In the genomic region with DNA sequence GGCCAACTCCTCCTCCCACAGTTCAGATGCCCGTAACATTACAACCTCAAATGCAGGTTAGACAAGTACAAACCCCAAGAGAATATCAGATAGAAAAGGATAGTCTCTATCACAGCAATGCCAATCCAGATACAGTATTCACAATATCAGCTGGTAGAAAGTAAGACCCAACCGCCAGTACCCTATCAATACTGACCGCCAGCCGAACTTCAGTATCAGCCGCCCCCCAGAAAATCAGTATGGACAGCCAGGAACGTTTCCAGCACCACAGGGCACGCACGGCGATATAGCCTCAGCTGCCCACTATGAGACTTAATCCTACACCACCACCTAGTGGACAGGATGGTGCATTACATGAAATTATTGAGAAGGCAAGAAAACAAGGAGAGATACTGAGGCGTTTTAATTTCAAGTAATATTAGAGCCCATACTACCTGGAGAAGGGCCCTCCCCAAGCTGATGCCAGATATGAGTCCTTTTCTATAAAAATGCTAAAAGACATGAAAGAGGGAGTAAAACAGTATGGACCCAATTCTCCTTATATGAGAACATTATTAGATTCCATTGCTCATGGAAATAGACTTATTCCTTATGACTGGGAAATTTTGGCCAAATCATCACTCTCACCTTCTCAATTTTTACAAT, we compare ENCODE assay signal across 8 cellular contexts. TPM values are rescaled to one million over a fixed set of nuclear protein-coding genes. Genes with fewer than 3 reads are reported as not detected.
DNase-seq lines count a peak whose midpoint lies in the region; ATAC-seq and TF ChIP-seq lines count a peak whose summit lies in the region.

No MANE protein-coding gene starts in this region.

- TF ChIP-seq CTCF in neural progenitor cell (IDR thresholded peaks at IDR 0.05): peak; percentile 89
- TF ChIP-seq CTCF in type B pancreatic cell (conservative IDR thresholded peaks at IDR 0.05): peak; percentile 98

- peaks cover 13% of the 10 kb centered on the region for H3K4me1 Mint-ChIP-seq in activated T-cell treated with anti-CD3 and anti-CD28 coated beads, Interleukin-2, amount 50 U/mL, for 72 hours (ENCODE audit: low read depth)
- H3K4me1 Mint-ChIP-seq in neural progenitor cell (peaks cover 3% of the 10 kb centered on the region), type B pancreatic cell (ENCODE audit: unreplicated experiment) (peaks cover 22% of the 10 kb centered on the region)

- H3K27ac Mint-ChIP-seq in activated T-cell treated with anti-CD3 and anti-CD28 coated beads, Interleukin-2, amount 50 U/mL, for 72 hours: no peak overlapping the region
- no peak overlapping the region for H3K27ac Mint-ChIP-seq in neural progenitor cell
- H3K27ac Mint-ChIP-seq in type B pancreatic cell: no peak overlapping the region

- H3K4me1 ChIP-seq in neural progenitor cell: no peaks in the 10 kb centered on the region

- H3K4me3 Mint-ChIP-seq in activated T-cell treated with anti-CD3 and anti-CD28 coated beads, Interleukin-2, amount 50 U/mL, for 72 hours: peak overlapping the region; percentile 23 to 47
- H3K4me3 Mint-ChIP-seq in neural progenitor cell (peak overlapping the region; percentile 33), type B pancreatic cell (peak overlapping the region; percentile 24)

- H3F3A ChIP-seq in neural progenitor cell (ENCODE audit: low read depth): no peaks in the 10 kb centered on the region

- no peak overlapping the region for H3K9ac ChIP-seq in neural progenitor cell

- no peaks in the 10 kb centered on the region for H3K27me3 ChIP-seq in neural progenitor cell

- no peaks in the 10 kb centered on the region for H3K9me3 ChIP-seq in neural progenitor cell (ENCODE audit: low read depth)

- no peaks in the 10 kb centered on the region for H3K79me2 ChIP-seq in neural progenitor cell (ENCODE audit: low read depth)

- H3K27ac ChIP-seq in neural progenitor cell: no peak overlapping the region

- peak overlapping the region; percentile 74 for H2AFZ ChIP-seq in neural progenitor cell (replicated peaks)

- H3K36me3 Mint-ChIP-seq in activated T-cell treated with anti-CD3 and anti-CD28 coated beads, Interleukin-2, amount 50 U/mL, for 72 hours (ENCODE audit: insufficient read depth in 2 of 2): no peaks in the 10 kb centered on the region
- H3K36me3 Mint-ChIP-seq in neural progenitor cell (no peaks in the 10 kb centered on the region), type B pancreatic cell (no peaks in the 10 kb centered on the region)

- no peak overlapping the region for H3K4me3 ChIP-seq in neural progenitor cell

- no peaks in the 10 kb centered on the region for H3K9me3 Mint-ChIP-seq in activated T-cell treated with anti-CD3 and anti-CD28 coated beads, Interleukin-2, amount 50 U/mL, for 72 hours
- H3K9me3 Mint-ChIP-seq in neural progenitor cell (peaks cover 15% of the 10 kb centered on the region), type B pancreatic cell (no peaks in the 10 kb centered on the region)

- H3K36me3 ChIP-seq in neural progenitor cell: no peaks in the 10 kb centered on the region

- no peaks in the 10 kb centered on the region for H4K20me1 ChIP-seq in neural progenitor cell (ENCODE audit: low read depth)

- peak; percentile 60 for DNase-seq in ELF-1 (ENCODE audit: low read depth, low spot score)
- peak; percentile 81 for DNase-seq in M059J (ENCODE audit: low read depth)
- DNase-seq in RKO (ENCODE audit: low spot score): peak; percentile 84
- peak; percentile 58 to 70 for DNase-seq in activated T-cell treated with anti-CD3 and anti-CD28 coated beads, Interleukin-2, amount 50 U/mL, for 72 hours
- DNase-seq in fibroblast of peridontal ligament (ENCODE audit: extremely low read depth): peak; percentile 83
- peak; percentile 84 for DNase-seq in neural progenitor cell (ENCODE audit: low spot score)
- DNase-seq in type B pancreatic cell (ENCODE audit: extremely low spot score, unreplicated experiment): no peak

- no peak overlapping the region for H3K4me2 ChIP-seq in neural progenitor cell

- H3K27me3 Mint-ChIP-seq in activated T-cell treated with anti-CD3 and anti-CD28 coated beads, Interleukin-2, amount 50 U/mL, for 72 hours (ENCODE audit: low read depth): peaks cover 15% of the 10 kb centered on the region
- H3K27me3 Mint-ChIP-seq in neural progenitor cell (ENCODE audit: insufficient read depth, low read depth) (peaks cover 9% of the 10 kb centered on the region), type B pancreatic cell (peaks cover 9% of the 10 kb centered on the region)

- ATAC-seq in activated T-cell treated with anti-CD3 and anti-CD28 coated beads, Interleukin-2, amount 50 U/mL, for 72 hours (replicated peaks in 1 of 2): peak; percentile 87 to 88
- ATAC-seq in HG03095 (IDR thresholded peaks at IDR 0.05; ENCODE audit: unreplicated experiment): no peak

RNA-seq across cellular contexts. Expression of a gene that starts 17.6 kb away (rescaled TPM):
- 156 and 179 TPM in 2 replicates for total RNA-seq in M059J (2014; rRNA removed; shearing (Covaris generic))
- total RNA-seq in activated T-cell treated with anti-CD3 and anti-CD28 coated beads, Interleukin-2, amount 50 U/mL, for 72 hours: 100 to 1,000 TPM; 158 to 165 TPM
- 71.0 and 114 TPM in 2 replicates for total RNA-seq in neural progenitor cell (ENCODE audit: low replicate concordance)
- total RNA-seq in type B pancreatic cell (ENCODE audit: low replicate concordance): 87.1 and 87.8 TPM in 2 replicates
